In the genomic region with DNA sequence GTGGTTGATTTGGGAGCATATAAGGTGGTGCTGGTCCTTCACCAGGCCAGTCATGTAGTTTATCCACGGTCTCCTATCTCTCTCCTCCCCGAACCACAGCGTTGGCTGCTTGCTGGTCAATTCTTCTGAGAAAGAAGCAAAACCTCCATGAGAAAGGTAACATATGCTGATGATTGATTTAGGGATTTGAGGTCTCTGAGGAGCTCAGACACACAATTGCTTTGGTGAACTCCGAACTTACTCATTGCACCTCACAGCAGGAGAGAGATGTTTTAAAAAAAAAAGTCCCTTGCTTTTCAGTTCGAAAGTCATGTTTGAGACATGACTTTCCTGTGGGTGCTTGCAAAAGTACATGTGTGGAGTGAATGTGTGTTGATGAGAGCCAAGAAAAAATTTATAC, we compare ENCODE assay signal across 16 cellular contexts.
DNase-seq lines count a peak whose midpoint lies in the region; ATAC-seq, FAIRE-seq and TF ChIP-seq lines count a peak whose summit lies in the region.
"Had no signal": no experiment of that assay in that cellular context is flagged by ENCODE, and none has a peak within 500 bp of the region (broad histone marks: within the 10 kb centered on the region; RNA-seq: fewer than 3 reads in every experiment).

No MANE protein-coding gene starts in this region.

- H3K4me1 ChIP-seq in pancreas (peaks cover 0 to 5% (median 0%) of the 10 kb centered on the region in 3 donors), ascending aorta (no peaks in the 10 kb centered on the region)
- H3K4me1 ChIP-seq: HAP-1 had no signal

- H3K27me3 ChIP-seq in pancreas (peaks cover 0 to 4% (median 0%) of the 10 kb centered on the region in 4 donors), ascending aorta (no peaks in the 10 kb centered on the region)

- no peaks in the 10 kb centered on the region for H3K36me3 Mint-ChIP-seq in MCF 10A (ENCODE audit: insufficient read depth, unreplicated experiment)
- H3K36me3 Mint-ChIP-seq: CD8-positive, alpha-beta memory T cell had no signal

- BruUV-seq in MCF 10A (replicated peaks; lab: Mats Ljungman, UMichigan) = no TSS peak

- POLR2A ChIA-PET in MCF 10A (lab: Yijun Ruan, JAX) = interaction anchor here (0.6 kb wide), 1 partner anchor 1400 kb away, joined by 3 read pairs; no protein-coding TSS in a partner anchor

- peaks cover 42% of the 10 kb centered on the region for H3K27me3 Mint-ChIP-seq in MCF 10A (ENCODE audit: insufficient read depth, unreplicated experiment)

- DNase-seq in NCI-H82 (lab: John Stamatoyannopoulos, UW) (peak; percentile 3), NCI-H82 treated with DMSO at 0.1 percent for 48 hours (lab: John Stamatoyannopoulos, UW; ENCODE audit: unreplicated experiment) (no peak), pancreas (no peak), ascending aorta (ENCODE audit: low spot score in 2 of 2) (no peak), HTR-8/SVneo (ENCODE audit: insufficient read length, low spot score) (no peak), MCF 10A (ENCODE audit: unreplicated experiment) (no peak)
- DNase-seq: CD8-positive, alpha-beta memory T cell; IMR-90; NCI-H1436 treated with DMSO at 0.1 percent for 48 hours; NCI-H2227 treated with DMSO at 0.1 percent for 48 hours; NCI-H69; SK-N-SH had no signal

- TF ChIP-seq CTCF in pancreas (IDR thresholded peaks at IDR 0.05) = no peak
- no peak for TF ChIP-seq CTCF in ascending aorta (IDR thresholded peaks at IDR 0.05)
- TF ChIP-seq CTCF in MCF 10A (IDR thresholded peaks at IDR 0.05; ENCODE audit: unreplicated experiment) = no peak

- H3K36me3 ChIP-seq in pancreas (no peaks in the 10 kb centered on the region), ascending aorta (no peaks in the 10 kb centered on the region)
- H3K36me3 ChIP-seq: HAP-1 had no signal

- CTCF ChIA-PET in MCF 10A (lab: Yijun Ruan, JAX) = interaction anchor here (1.6 kb wide), 1 partner anchor 40 kb away, joined by 3 read pairs; no protein-coding TSS in a partner anchor

- intact Hi-C loops in pancreas (cut with DNase I) = no loop called here
- intact Hi-C loops in ascending aorta (cut with DNase I) = no loop called here
- intact Hi-C loops in MCF 10A (cut with micrococcal nuclease) = loop anchor here (5.0 kb wide), 2 partner anchors 326 to 486 kb away; no protein-coding TSS in a partner anchor

- FAIRE-seq in pancreas (lab: Jason Lieb, UNC) (no peak), HTR-8/SVneo (lab: Jason Lieb, UNC) (no peak)

- no peak overlapping the region for H3K4me3 Mint-ChIP-seq in MCF 10A (ENCODE audit: unreplicated experiment)
- H3K4me3 Mint-ChIP-seq: CD8-positive, alpha-beta memory T cell had no signal

- H3K27ac Mint-ChIP-seq in MCF 10A (ENCODE audit: low read depth, unreplicated experiment) = no peak overlapping the region
- H3K27ac Mint-ChIP-seq: CD8-positive, alpha-beta memory T cell had no signal

- H3K9me3 Mint-ChIP-seq in MCF 10A (ENCODE audit: unreplicated experiment) = no peaks in the 10 kb centered on the region
- H3K9me3 Mint-ChIP-seq: CD8-positive, alpha-beta memory T cell had no signal

- H3K27ac ChIP-seq in pancreas (no peak overlapping the region), ascending aorta (no peak overlapping the region)
- H3K27ac ChIP-seq: 22Rv1 had no signal

- WGBS in pancreas, 2 donors = 43 to 49% methylated on average over 5 of the region's 5 CpGs

- H3K4me1 Mint-ChIP-seq in MCF 10A (ENCODE audit: insufficient read depth, unreplicated experiment) = no peaks in the 10 kb centered on the region
- H3K4me1 Mint-ChIP-seq: CD8-positive, alpha-beta memory T cell had no signal

- H3K9me3 ChIP-seq in pancreas = no peaks in the 10 kb centered on the region
- no peaks in the 10 kb centered on the region for H3K9me3 ChIP-seq in ascending aorta
- H3K9me3 ChIP-seq: HAP-1, SK-N-SH had no signal

- ATAC-seq in GM21529 (IDR thresholded peaks at IDR 0.05; ENCODE audit: unreplicated experiment) (peak; percentile 50), HG03432 (IDR thresholded peaks at IDR 0.05; ENCODE audit: unreplicated experiment) (peak; percentile 64), pancreas (peak in 3 of 4 donors; percentile 24 to 46 (median 39))

- H3K4me3 ChIP-seq in pancreas (no peak overlapping the region), ascending aorta (no peak overlapping the region)
- H3K4me3 ChIP-seq: HAP-1 had no signal
